ENCODE assay signal across 26 cellular contexts in the genomic region with DNA sequence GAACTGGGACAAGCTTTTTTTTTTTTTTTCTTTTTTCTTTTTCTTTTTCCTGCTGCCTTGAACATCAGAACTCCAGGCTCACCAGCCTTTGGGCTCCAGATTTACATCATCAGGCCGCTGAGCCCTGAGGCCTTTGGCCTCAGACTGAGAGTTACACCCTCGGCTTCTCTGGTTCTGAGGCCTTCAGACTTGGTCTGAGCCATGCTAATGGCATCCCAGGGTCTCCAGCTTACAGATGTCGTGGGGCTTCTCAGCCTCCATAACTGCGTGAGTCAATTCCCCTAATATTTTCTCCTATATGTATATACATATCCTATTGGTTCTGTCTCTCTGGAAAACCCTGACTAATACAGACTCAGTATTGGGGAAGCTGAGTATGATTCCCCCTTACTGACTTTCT.
"Had no signal": no experiment of that assay in that cellular context is flagged by ENCODE, and none has a peak within 500 bp of the region (broad histone marks: within the 10 kb centered on the region; RNA-seq: fewer than 3 reads in every experiment).

No MANE protein-coding gene starts in this region.

- H3K27ac ChIP-seq: body of pancreas, gastrocnemius medialis, neutrophil, pancreas, skin epidermis, tibial artery had no signal

- H3K27ac Mint-ChIP-seq: activated CD4-positive, alpha-beta memory T cell treated with anti-CD3 and anti-CD28 coated beads, Interleukin-2, amount 10 ng/mL, durations not matched to agents 7 days and 5 days; activated naive CD4-positive, alpha-beta T cell treated with anti-CD3 and anti-CD28 coated beads for 36 hours; activated naive CD8-positive, alpha-beta T cell treated with anti-CD3 and anti-CD28 coated beads, Interleukin-2, amount 10 ng/mL, durations not matched to agents 7 days and 5 days; activated T-cell treated with anti-CD3 and anti-CD28 coated beads, Interleukin-2, amount 50 U/mL, for 72 hours; dendritic cell treated with granulocyte-macrophage colony-stimulating factor and Interleukin-4, amounts not matched to agents 40 ng/mL and 50 ng/mL, for 4 days; memory B cell; nephron; stimulated activated naive CD8-positive, alpha-beta T cell treated with anti-CD3 and anti-CD28 coated beads, Interleukin-15, Interleukin-2, amounts not matched to agents 100 ng/mL and 50 ng/mL, for 24 hours had no signal

- H3K9me3 Mint-ChIP-seq: activated CD4-positive, alpha-beta memory T cell treated with anti-CD3 and anti-CD28 coated beads, Interleukin-2, amount 10 ng/mL, durations not matched to agents 7 days and 5 days; activated naive CD4-positive, alpha-beta T cell treated with anti-CD3 and anti-CD28 coated beads for 36 hours; activated naive CD8-positive, alpha-beta T cell treated with anti-CD3 and anti-CD28 coated beads, Interleukin-2, amount 10 ng/mL, durations not matched to agents 7 days and 5 days; activated T-cell treated with anti-CD3 and anti-CD28 coated beads, Interleukin-2, amount 50 U/mL, for 72 hours; dendritic cell treated with granulocyte-macrophage colony-stimulating factor and Interleukin-4, amounts not matched to agents 40 ng/mL and 50 ng/mL, for 4 days; nephron; stimulated activated naive CD8-positive, alpha-beta T cell treated with anti-CD3 and anti-CD28 coated beads, Interleukin-15, Interleukin-2, amounts not matched to agents 100 ng/mL and 50 ng/mL, for 24 hours had no signal

- H3K27me3 ChIP-seq: body of pancreas, gastrocnemius medialis, neutrophil, pancreas, tibial artery had no signal

- H3K4me3 ChIP-seq: body of pancreas, gastrocnemius medialis, pancreas, skin epidermis, tibial artery had no signal

- H3K4me1 ChIP-seq: body of pancreas, gastrocnemius medialis, pancreas, tibial artery had no signal

- DNase-seq: activated CD4-positive, alpha-beta memory T cell treated with anti-CD3 and anti-CD28 coated beads, Interleukin-2, amount 10 ng/mL, durations not matched to agents 7 days and 5 days; activated CD4-positive, alpha-beta T cell treated with anti-CD3 and anti-CD28 coated beads for 48 hours; activated CD4-positive, CD25-positive, alpha-beta regulatory T cell; activated effector memory CD4-positive, alpha-beta T cell treated with Interleukin-2 at 50 U/mL for 16 hours; activated naive CD4-positive, alpha-beta T cell treated with anti-CD3 and anti-CD28 coated beads for 36 hours; activated naive CD8-positive, alpha-beta T cell treated with anti-CD3 and anti-CD28 coated beads, Interleukin-2, amount 10 ng/mL, durations not matched to agents 7 days and 5 days; activated T-cell treated with anti-CD3 and anti-CD28 coated beads, Interleukin-2, amount 50 U/mL, for 72 hours; amygdala; body of pancreas; effector CD4-positive, alpha-beta T cell; gastrocnemius medialis; head of caudate nucleus; hypothalamus; left cardiac atrium; pancreas; right cardiac atrium; stimulated activated CD4-positive, alpha-beta T cell treated with anti-CD3 and anti-CD28 coated beads, Interleukin-1b, Interleukin-23, amount 100 ng/mL, for 48 hours; T-helper 9 cell; tibial artery had no signal

- ATAC-seq: activated T-cell treated with anti-CD3 and anti-CD28 coated beads, Interleukin-2, amount 50 U/mL, for 72 hours; body of pancreas; gastrocnemius medialis; left cardiac atrium; pancreas; right cardiac atrium had no signal

- H3K36me3 ChIP-seq: gastrocnemius medialis, neutrophil, pancreas, tibial artery had no signal

- H3K9me3 ChIP-seq: body of pancreas, gastrocnemius medialis, neutrophil, pancreas, tibial artery had no signal

- FAIRE-seq: islet of Langerhans, pancreas had no signal

- H3K4me3 Mint-ChIP-seq: activated CD4-positive, alpha-beta memory T cell treated with anti-CD3 and anti-CD28 coated beads, Interleukin-2, amount 10 ng/mL, durations not matched to agents 7 days and 5 days; activated naive CD4-positive, alpha-beta T cell treated with anti-CD3 and anti-CD28 coated beads for 36 hours; activated naive CD8-positive, alpha-beta T cell treated with anti-CD3 and anti-CD28 coated beads, Interleukin-2, amount 10 ng/mL, durations not matched to agents 7 days and 5 days; activated T-cell treated with anti-CD3 and anti-CD28 coated beads, Interleukin-2, amount 50 U/mL, for 72 hours; dendritic cell treated with granulocyte-macrophage colony-stimulating factor and Interleukin-4, amounts not matched to agents 40 ng/mL and 50 ng/mL, for 4 days; memory B cell; nephron; stimulated activated naive CD8-positive, alpha-beta T cell treated with anti-CD3 and anti-CD28 coated beads, Interleukin-15, Interleukin-2, amounts not matched to agents 100 ng/mL and 50 ng/mL, for 24 hours had no signal

- H3K27me3 Mint-ChIP-seq: dendritic cell treated with granulocyte-macrophage colony-stimulating factor and Interleukin-4, amounts not matched to agents 40 ng/mL and 50 ng/mL, for 4 days; stimulated activated naive CD8-positive, alpha-beta T cell treated with anti-CD3 and anti-CD28 coated beads, Interleukin-15, Interleukin-2, amounts not matched to agents 100 ng/mL and 50 ng/mL, for 24 hours had no signal

- H3K4me1 Mint-ChIP-seq: activated CD4-positive, alpha-beta memory T cell treated with anti-CD3 and anti-CD28 coated beads, Interleukin-2, amount 10 ng/mL, durations not matched to agents 7 days and 5 days; nephron had no signal

- H3K36me3 Mint-ChIP-seq: activated naive CD8-positive, alpha-beta T cell treated with anti-CD3 and anti-CD28 coated beads, Interleukin-2, amount 10 ng/mL, durations not matched to agents 7 days and 5 days; memory B cell had no signal
